Comparison of ENCODE assay signal across 8 cellular contexts in genomic region chr7:130560972-130561371, GRCh38.
DNase-seq lines count a peak whose midpoint lies in the region; ATAC-seq lines count a peak whose summit lies in the region.

No MANE protein-coding gene starts in this region.

- ATAC-seq in GM19328 (IDR thresholded peaks at IDR 0.05; ENCODE audit: unreplicated experiment) (peak; percentile 60), HG03571 (IDR thresholded peaks at IDR 0.05; ENCODE audit: unreplicated experiment) (peak; percentile 71), left lobe of liver (peak; percentile 100), GM19452 (IDR thresholded peaks at IDR 0.05; ENCODE audit: unreplicated experiment) (no peak)

- peak; percentile 7 for DNase-seq in DMS114 treated with DMSO at 0.1 percent for 48 hours (lab: John Stamatoyannopoulos, UW; ENCODE audit: unreplicated experiment)
- DNase-seq in SKM-1 treated with dmso at 0.1 percent for 144 hours (lab: John Stamatoyannopoulos, UW; ENCODE audit: unreplicated experiment): peak; percentile 66
- DNase-seq in left lobe of liver (ENCODE audit: low spot score): no peak
- DNase-seq in mesenteric fat pad (ENCODE audit: low spot score): no peak
- DNase-seq in stimulated activated CD8-positive, alpha-beta memory T cell treated with anti-CD3 and anti-CD28 coated beads, Interleukin-4, amount 100 ng/mL, for 48 hours: no peak

Comparison
In these comparisons a context has a peak if more than half of its experiments do, and no peak if none do; other contexts are left out.
1. DNase-seq: peak in DMS114 treated with DMSO at 0.1 percent for 48 hours (single experiment) and SKM-1 treated with dmso at 0.1 percent for 144 hours (single experiment); none in left lobe of liver (single experiment), mesenteric fat pad (single experiment) and stimulated activated CD8-positive, alpha-beta memory T cell treated with anti-CD3 and anti-CD28 coated beads, Interleukin-4, amount 100 ng/mL, for 48 hours (single experiment).